8 cellular contexts compared by ENCODE assay signal in the genomic region with DNA sequence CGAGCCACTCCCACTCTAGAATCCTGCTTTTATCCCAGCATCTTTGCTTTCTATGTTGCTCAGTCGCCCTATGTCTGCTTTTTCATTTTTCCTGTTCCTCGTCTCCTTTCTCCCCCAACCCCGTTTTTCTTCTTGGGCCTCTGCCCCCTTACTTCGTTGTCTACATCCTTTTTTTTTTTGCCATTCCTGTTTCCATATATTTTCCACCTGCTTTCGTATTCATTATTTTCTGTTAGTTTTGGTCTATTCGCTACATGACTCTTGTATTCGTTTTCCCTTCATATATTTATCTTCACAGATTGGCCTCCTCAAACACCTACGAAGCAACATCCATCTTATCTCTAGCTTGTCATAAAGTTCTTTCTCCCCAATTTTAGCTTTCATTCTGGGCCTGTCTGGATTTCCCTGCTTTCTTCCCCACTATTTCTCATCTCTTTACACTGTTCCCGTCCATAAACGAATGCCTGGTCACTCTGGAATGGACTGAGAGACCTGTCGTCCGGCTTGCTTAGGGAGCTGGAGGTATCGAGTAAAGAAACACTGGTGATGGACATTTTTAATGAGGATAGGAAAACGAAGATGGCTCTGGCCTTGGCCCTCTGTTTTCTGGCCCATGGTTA. TPM values are rescaled to one million over a fixed set of nuclear protein-coding genes. Genes with fewer than 3 reads are reported as not detected.
A peak's percentile ranks its signal among the peaks of the same experiment; 100 is the strongest.
DNase-seq lines count a peak whose midpoint lies in the region; ATAC-seq and TF ChIP-seq lines count a peak whose summit lies in the region.

No MANE protein-coding gene starts in this region.

- H3K4me3 Mint-ChIP-seq in activated T-helper 1 cell treated with anti-CD3 and anti-CD28 coated beads, Interleukin-12 subunit alpha, Interleukin-12 subunit beta, Interleukin-2, Interleukin-4 antibody, amounts not matched to agents 30 ng/mL and 10 ng/mL and 1 ng/mL, durations not matched to agents 14 hours and 24 hours and 36 hours = peak overlapping the region; percentile 97

- DNase-seq in HL-60 (ENCODE audit: low read depth in 1 of 2, low spot score in 1 of 2) (no peak), spleen (no peak), NCI-H128 (lab: John Stamatoyannopoulos, UW; ENCODE audit: unreplicated experiment) (no peak)
- no peak for DNase-seq in activated T-helper 1 cell treated with anti-CD3 and anti-CD28 coated beads, Interleukin-12 subunit alpha, Interleukin-12 subunit beta, Interleukin-2, Interleukin-4 antibody, amounts not matched to agents 30 ng/mL and 10 ng/mL and 1 ng/mL, durations not matched to agents 14 hours and 24 hours and 36 hours (ENCODE audit: low spot score)

- WGBS in spleen, 5 donors = 13 to 25% (median 18%) methylated on average over 15 of the region's 15 CpGs

- no peak for TF ChIP-seq POLR2A in spleen (IDR thresholded peaks at IDR 0.05)

- peak overlapping the region; percentile 83 for H3K4me3 ChIP-seq in HL-60 (replicated peaks; ENCODE audit: insufficient read depth, low read length)
- peak overlapping the region; percentile 91 for H3K4me3 ChIP-seq in iPS-15b (ENCODE audit: low read depth, low read length)
- peak overlapping the region; percentile 57 to 89 (median 76) for H3K4me3 ChIP-seq in spleen

- H3K9me3 Mint-ChIP-seq in activated T-helper 1 cell treated with anti-CD3 and anti-CD28 coated beads, Interleukin-12 subunit alpha, Interleukin-12 subunit beta, Interleukin-2, Interleukin-4 antibody, amounts not matched to agents 30 ng/mL and 10 ng/mL and 1 ng/mL, durations not matched to agents 14 hours and 24 hours and 36 hours = no peaks in the 10 kb centered on the region

- H3K27me3 Mint-ChIP-seq in activated T-helper 1 cell treated with anti-CD3 and anti-CD28 coated beads, Interleukin-12 subunit alpha, Interleukin-12 subunit beta, Interleukin-2, Interleukin-4 antibody, amounts not matched to agents 30 ng/mL and 10 ng/mL and 1 ng/mL, durations not matched to agents 14 hours and 24 hours and 36 hours (ENCODE audit: insufficient read depth) = no peaks in the 10 kb centered on the region

- peaks cover 41% of the 10 kb centered on the region for H3K4me1 Mint-ChIP-seq in activated T-helper 1 cell treated with anti-CD3 and anti-CD28 coated beads, Interleukin-12 subunit alpha, Interleukin-12 subunit beta, Interleukin-2, Interleukin-4 antibody, amounts not matched to agents 30 ng/mL and 10 ng/mL and 1 ng/mL, durations not matched to agents 14 hours and 24 hours and 36 hours (ENCODE audit: low read depth)

- peak overlapping the region; percentile 98 for H3K27ac Mint-ChIP-seq in activated T-helper 1 cell treated with anti-CD3 and anti-CD28 coated beads, Interleukin-12 subunit alpha, Interleukin-12 subunit beta, Interleukin-2, Interleukin-4 antibody, amounts not matched to agents 30 ng/mL and 10 ng/mL and 1 ng/mL, durations not matched to agents 14 hours and 24 hours and 36 hours

- H3K9me3 ChIP-seq in iPS-15b (ENCODE audit: control insufficient read depth, insufficient read depth, low read length) (no peaks in the 10 kb centered on the region), spleen (no peaks in the 10 kb centered on the region)

- H3K27ac ChIP-seq in HL-60 (replicated peaks) (peak overlapping the region; percentile 97), spleen (peak overlapping the region; percentile 97 to 100 (median 98))

- ATAC-seq in HG03457 (IDR thresholded peaks at IDR 0.05; ENCODE audit: unreplicated experiment) (no peak), HG02678 (IDR thresholded peaks at IDR 0.05; ENCODE audit: unreplicated experiment) (no peak), GM21367 (IDR thresholded peaks at IDR 0.05; ENCODE audit: unreplicated experiment) (no peak)

- H3K36me3 Mint-ChIP-seq in activated T-helper 1 cell treated with anti-CD3 and anti-CD28 coated beads, Interleukin-12 subunit alpha, Interleukin-12 subunit beta, Interleukin-2, Interleukin-4 antibody, amounts not matched to agents 30 ng/mL and 10 ng/mL and 1 ng/mL, durations not matched to agents 14 hours and 24 hours and 36 hours (ENCODE audit: low read depth) = peaks cover 47% of the 10 kb centered on the region

- no peaks in the 10 kb centered on the region for H3K27me3 ChIP-seq in HL-60 (ENCODE audit: insufficient read depth, poor library complexity, severe bottlenecking)
- H3K27me3 ChIP-seq in iPS-15b (ENCODE audit: control insufficient read depth, insufficient read depth, low read length) = no peaks in the 10 kb centered on the region
- H3K27me3 ChIP-seq in spleen (replicated peaks in 1 of 7) = no peaks in the 10 kb centered on the region

- intact Hi-C loops in activated T-helper 1 cell treated with anti-CD3 and anti-CD28 coated beads, Interleukin-12 subunit alpha, Interleukin-12 subunit beta, Interleukin-2, Interleukin-4 antibody, amounts not matched to agents 30 ng/mL and 10 ng/mL and 1 ng/mL, durations not matched to agents 14 hours and 24 hours and 36 hours (cut with micrococcal nuclease) = loop anchor here (2.0 kb wide), 7 partner anchors 47 to 1797 kb away; partner anchors contain the start of genes CUTA, EHMT2, NEU1 and TNF
- intact Hi-C loops in spleen (cut with DNase I; ENCODE audit: low total_unique reads) = no loop called here

- H3K9ac ChIP-seq in iPS-15b (ENCODE audit: low read depth, low read length) = peak overlapping the region; percentile 98

- peaks cover 40% of the 10 kb centered on the region for H3K36me3 ChIP-seq in iPS-15b (ENCODE audit: control insufficient read depth, insufficient read depth, low read length)
- H3K36me3 ChIP-seq in spleen = peaks cover 7 to 44% (median 32%) of the 10 kb centered on the region in 6 donors

- TF ChIP-seq CTCF in HL-60 (IDR thresholded peaks at IDR 0.05; ENCODE audit: insufficient read depth, low read length) (no peak), spleen (IDR thresholded peaks at IDR 0.05 in 8 of 11, conservative IDR thresholded peaks at IDR 0.05 in 3 of 11) (no peak)

- H3K4me1 ChIP-seq in iPS-15b (ENCODE audit: control insufficient read depth, insufficient read depth, low read length) (peaks cover 5% of the 10 kb centered on the region), spleen (peaks cover 14 to 48% (median 30%) of the 10 kb centered on the region in 6 donors)

RNA-seq across cellular contexts. Expression of gene PRRC2A, which starts 0.9 kb away (rescaled TPM):
- 281 and 283 TPM in 2 replicates for total RNA-seq in activated T-helper 1 cell treated with anti-CD3 and anti-CD28 coated beads, Interleukin-12 subunit alpha, Interleukin-12 subunit beta, Interleukin-2, Interleukin-4 antibody, amounts not matched to agents 30 ng/mL and 10 ng/mL and 1 ng/mL, durations not matched to agents 14 hours and 24 hours and 36 hours
- total RNA-seq in spleen = 100 to 1,000 TPM; 119 to 198 (median 176) TPM
- polyA plus RNA-seq in spleen = 100 to 1,000 TPM in 2 of 3 donors, 10 to 100 TPM in 1; 84.1 to 151 (median 146) TPM

RNA-seq across cellular contexts. Expression of gene AIF1, which starts 6.4 kb away (rescaled TPM):
- total RNA-seq in activated T-helper 1 cell treated with anti-CD3 and anti-CD28 coated beads, Interleukin-12 subunit alpha, Interleukin-12 subunit beta, Interleukin-2, Interleukin-4 antibody, amounts not matched to agents 30 ng/mL and 10 ng/mL and 1 ng/mL, durations not matched to agents 14 hours and 24 hours and 36 hours = 55.5 and 61.5 TPM in 2 replicates
- 100 to 1,000 TPM; 258 to 479 (median 310) TPM for total RNA-seq in spleen
- polyA plus RNA-seq in spleen = 100 to 1,000 TPM; 258 to 416 (median 312) TPM

RNA-seq across cellular contexts. Expression of gene NCR3, which starts 28.6 kb away (rescaled TPM):
- 19.1 and 20.3 TPM in 2 replicates for total RNA-seq in activated T-helper 1 cell treated with anti-CD3 and anti-CD28 coated beads, Interleukin-12 subunit alpha, Interleukin-12 subunit beta, Interleukin-2, Interleukin-4 antibody, amounts not matched to agents 30 ng/mL and 10 ng/mL and 1 ng/mL, durations not matched to agents 14 hours and 24 hours and 36 hours
- 10 to 100 TPM in 6 of 7 donors, 1 to 10 TPM in 1; 7.8 to 28.1 (median 12.1) TPM for total RNA-seq in spleen
- polyA plus RNA-seq in spleen = 10 to 100 TPM; 15.9 to 30.3 (median 25.3) TPM

RNA-seq across cellular contexts. Expression of gene BAG6, which starts 31.0 kb away (rescaled TPM):
- total RNA-seq in activated T-helper 1 cell treated with anti-CD3 and anti-CD28 coated beads, Interleukin-12 subunit alpha, Interleukin-12 subunit beta, Interleukin-2, Interleukin-4 antibody, amounts not matched to agents 30 ng/mL and 10 ng/mL and 1 ng/mL, durations not matched to agents 14 hours and 24 hours and 36 hours = 319 and 323 TPM in 2 replicates
- total RNA-seq in spleen = 100 to 1,000 TPM; 211 to 328 (median 260) TPM
- 100 to 1,000 TPM; 195 to 311 (median 310) TPM for polyA plus RNA-seq in spleen

RNA-seq across cellular contexts. Expression of gene APOM, which starts 34.3 kb away (rescaled TPM):
- 1.8 and 3.7 TPM in 2 replicates for total RNA-seq in activated T-helper 1 cell treated with anti-CD3 and anti-CD28 coated beads, Interleukin-12 subunit alpha, Interleukin-12 subunit beta, Interleukin-2, Interleukin-4 antibody, amounts not matched to agents 30 ng/mL and 10 ng/mL and 1 ng/mL, durations not matched to agents 14 hours and 24 hours and 36 hours
- total RNA-seq in spleen = 1 to 10 TPM in 6 of 7 donors, under 1 TPM in 1; 0.66 to 3.9 (median 2.5) TPM
- polyA plus RNA-seq in spleen = 1 to 10 TPM; 4.7 to 9.7 (median 7.5) TPM
